Comparison of ENCODE assay signal across 17 cellular contexts in the genomic region with DNA sequence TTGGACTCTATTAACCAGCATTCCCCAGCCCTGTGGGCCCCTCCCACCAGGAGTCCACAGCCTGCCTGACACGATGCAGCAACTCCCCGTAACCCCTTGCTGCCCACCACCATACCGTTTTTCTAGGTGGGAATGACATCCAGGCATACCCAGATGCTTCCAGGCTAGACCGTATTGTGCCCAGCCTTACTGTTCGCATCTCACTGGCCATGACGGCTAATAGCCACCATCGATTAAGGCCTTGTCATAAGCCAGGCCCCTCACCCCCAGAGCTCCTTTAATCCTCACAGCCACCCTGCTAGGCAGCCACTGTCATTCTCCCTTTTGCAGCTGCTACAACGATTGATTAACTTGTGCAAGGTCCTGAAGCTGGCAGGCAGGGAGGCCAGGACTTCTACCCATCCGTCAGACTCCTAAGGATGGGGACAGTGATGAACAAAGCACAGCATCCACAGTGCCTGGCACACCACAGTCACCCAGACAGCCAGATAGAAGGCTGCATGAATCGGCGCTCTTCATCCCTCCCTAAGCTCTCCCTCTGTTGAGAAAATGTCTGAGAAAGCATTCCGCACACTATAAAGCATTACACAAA.
DNase-seq lines count a peak whose midpoint lies in the region; ATAC-seq, FAIRE-seq and TF ChIP-seq lines count a peak whose summit lies in the region.
"Had no signal": no experiment of that assay in that cellular context is flagged by ENCODE, and none has a peak within 500 bp of the region (broad histone marks: within the 10 kb centered on the region; RNA-seq: fewer than 3 reads in every experiment).

No MANE protein-coding gene starts in this region.

- in situ Hi-C loops in HepG2 (cut with HindIII; ENCODE audit: extremely low pct_ligation_motif_present, low pct_unique_long_range_greater_than_20kb) = no loop called here

- H3K79me2 ChIP-seq in HepG2 (ENCODE audit: insufficient read depth, low read length) = no peaks in the 10 kb centered on the region

- TSS peak; percentile 93 for BruUV-seq in HepG2 (replicated peaks; lab: Mats Ljungman, UMichigan)

- no peak for TF ChIP-seq POLR2A in HepG2 (IDR thresholded peaks at IDR 0.05; ENCODE audit: insufficient read depth in 1 of 2, low read depth in 2 of 2, low read length in 2 of 2)
- TF ChIP-seq POLR2A in right lobe of liver (IDR thresholded peaks at IDR 0.05) = no peak

- no peaks in the 10 kb centered on the region for H3K36me3 ChIP-seq in HepG2 (replicated peaks in 1 of 2; ENCODE audit: control insufficient read depth in 1 of 2, insufficient read depth in 2 of 2, low read length in 2 of 2)
- no peaks in the 10 kb centered on the region for H3K36me3 ChIP-seq in right lobe of liver
- H3K36me3 ChIP-seq in iPS-20b (ENCODE audit: insufficient read depth, low read depth, low read length) = no peaks in the 10 kb centered on the region
- H3K36me3 ChIP-seq: gastrocnemius medialis, MG63, Peyer's patch had no signal

- H3K9ac ChIP-seq in HepG2 (ENCODE audit: insufficient read depth, low read depth, low read length) = peak overlapping the region; percentile 79
- peak overlapping the region; percentile 6; the same call in 1 of the 2 replicates for H3K9ac ChIP-seq in iPS-20b (ENCODE audit: low read depth, low read length)

- intact Hi-C loops in HepG2 (cut with micrococcal nuclease; ENCODE audit: unreplicated experiment) = loop anchor here (2.0 kb wide), 1 partner anchor 45 kb away; no protein-coding TSS in a partner anchor
- intact Hi-C loops in right lobe of liver (cut with DNase I) = no loop called here
- intact Hi-C loops in posterior vena cava (cut with DNase I) = no loop called here

- TF ChIP-seq CTCF in HepG2 (CRISPR knock-in tag; IDR thresholded peaks at IDR 0.05) = no peak
- no peak for TF ChIP-seq CTCF in right lobe of liver (IDR thresholded peaks at IDR 0.05)

- peak overlapping the region; percentile 90 for H3K27ac ChIP-seq in HepG2 (ENCODE audit: extremely low read length, insufficient read depth, low read length)
- no peak overlapping the region for H3K27ac ChIP-seq in right lobe of liver
- no peak overlapping the region for H3K27ac ChIP-seq in iPS-20b (ENCODE audit: low read length)
- H3K27ac ChIP-seq: gastrocnemius medialis had no signal

- POLR2A ChIA-PET in HepG2 (lab: Yijun Ruan, JAX) = interaction anchor here (0.7 to 2.9 kb wide), 13 partner anchors 11 to 225 kb away, joined by 3 to 17 read pairs (median 5); partner anchors contain the start of gene SLMAP

- H3K4me3 ChIP-seq in HepG2 (replicated peaks in 1 of 3; ENCODE audit: insufficient read depth in 1 of 3, low read depth in 2 of 3, low read length in 3 of 3) (peak overlapping the region; percentile 39 to 70 (median 41); a peak in 5 of 6 replicates), right lobe of liver (no peak overlapping the region), iPS-20b (ENCODE audit: low read length) (no peak overlapping the region)
- H3K4me3 ChIP-seq: gastrocnemius medialis, MG63, Peyer's patch had no signal

- H3K9me3 ChIP-seq in HepG2 (ENCODE audit: low read length) (no peaks in the 10 kb centered on the region), right lobe of liver (no peaks in the 10 kb centered on the region), iPS-20b (ENCODE audit: insufficient read depth, low read depth, low read length) (no peaks in the 10 kb centered on the region)
- H3K9me3 ChIP-seq: gastrocnemius medialis, MG63, Peyer's patch had no signal

- no peaks in the 10 kb centered on the region; a peak in 1 of 5 replicates for H3K27me3 ChIP-seq in HepG2 (ENCODE audit: control insufficient read depth in 1 of 2, insufficient read depth in 2 of 2, low read length in 2 of 2)
- H3K27me3 ChIP-seq in right lobe of liver = no peaks in the 10 kb centered on the region
- H3K27me3 ChIP-seq in iPS-20b (ENCODE audit: insufficient read depth, low read length) = no peaks in the 10 kb centered on the region
- H3K27me3 ChIP-seq: gastrocnemius medialis, MG63, Peyer's patch had no signal

- CTCF ChIA-PET in HepG2 (lab: Yijun Ruan, JAX; ENCODE audit: low intra/inter-chr PET ratio, low total read pairs) = no interaction called here

- peaks cover 98% of the 10 kb centered on the region for H3K4me1 ChIP-seq in HepG2 (ENCODE audit: insufficient read depth, low read length)
- peaks cover 0 to 4% (median 0%) of the 10 kb centered on the region in 4 donors for H3K4me1 ChIP-seq in right lobe of liver
- H3K4me1 ChIP-seq in iPS-20b (ENCODE audit: insufficient read depth, low read length) = peaks cover 24% of the 10 kb centered on the region

- peak; percentile 45 for ATAC-seq in HepG2
- ATAC-seq in right lobe of liver = no peak
- ATAC-seq: gastrocnemius medialis; HCT116; stimulated activated effector memory CD8-positive, alpha-beta T cell treated with anti-CD3 and anti-CD28 coated beads, Interleukin-12 subunit alpha, Interleukin-12 subunit beta, amount 100 ng/mL, for 72 hours; T-cell had no signal

- H2AFZ ChIP-seq in HepG2 (ENCODE audit: low read length) = peak overlapping the region; percentile 30

- FAIRE-seq in HepG2 (lab: Jason Lieb, UNC) = no peak

- H3K4me2 ChIP-seq in HepG2 (ENCODE audit: low read depth, low read length) = peak overlapping the region; percentile 94

- TF ChIP-seq EP300 in HepG2 (IDR thresholded peaks at IDR 0.05; ENCODE audit: low read depth in 2 of 2, low read length in 2 of 2) (no peak), HepG2 (CRISPR knock-in tag; IDR thresholded peaks at IDR 0.05; ENCODE audit: borderline replicate concordance) (no peak)

- 15% methylated on average over 11 of the region's 12 CpGs for WGBS in HepG2 (ENCODE audit: low lambda C conversion rate)
- WGBS in right lobe of liver (ENCODE audit: insufficient coverage, low coverage, low lambda C conversion rate, missing lambda C conversion rate) = 60% methylated on average over 5 of the region's 12 CpGs

- no peaks in the 10 kb centered on the region for H4K20me1 ChIP-seq in HepG2 (ENCODE audit: insufficient read depth, low read length)

- peak; percentile 24 for DNase-seq in HepG2 (ENCODE audit: low spot score)
- DNase-seq in right lobe of liver = no peak
- DNase-seq in posterior vena cava (ENCODE audit: low spot score) = peak; percentile 42
- no peak for DNase-seq in NCI-H345 treated with DMSO at 0.1 percent for 48 hours (lab: John Stamatoyannopoulos, UW; ENCODE audit: unreplicated experiment)
- no peak for DNase-seq in NCI-H2081 treated with DMSO at 0.1 percent for 48 hours (lab: John Stamatoyannopoulos, UW)
- DNase-seq in activated CD4-positive, CD25-positive, alpha-beta regulatory T cell treated with anti-CD3 and anti-CD28 coated beads, Interleukin-2, amount 50 U/mL, for 72 hours = no peak
- no peak for DNase-seq in NK-92 treated with Interleukin-12 subunit alpha and Interleukin-12 subunit beta, amount 100 ng/mL, for 24 hours (lab: John Stamatoyannopoulos, UW)
- DNase-seq: CD4-positive, CD25-positive, alpha-beta regulatory T cell; gastrocnemius medialis; MG63; NCI-H187 treated with DMSO at 0.1 percent for 48 hours; NCI-H526 treated with DMSO at 0.1 percent for 48 hours; T-cell had no signal

- TF ChIP-seq RAD21 in HepG2 (CRISPR knock-in tag; IDR thresholded peaks at IDR 0.05) = no peak

TF ChIP-seq in HepG2, 621 proteins besides CTCF, POLR2A, EP300 and RAD21 (continues in another document):
- TF ChIP-seq ARID4A (CRISPR knock-in tag; IDR thresholded peaks at IDR 0.05; ENCODE audit: borderline replicate concordance) = peak; percentile 16; the same call in 1 of the 2 replicates
- no peak for TF ChIP-seq ZNF564 (CRISPR knock-in tag; IDR thresholded peaks at IDR 0.05)
- peak; percentile 45; the same call in 1 of the 2 replicates for TF ChIP-seq THAP11 (CRISPR knock-in tag; IDR thresholded peaks at IDR 0.05)
- no peak for TF ChIP-seq MIER2 (CRISPR knock-in tag; IDR thresholded peaks at IDR 0.05)
- no peak for TF ChIP-seq ETV5 (CRISPR knock-in tag; IDR thresholded peaks at IDR 0.05; ENCODE audit: borderline replicate concordance)
- no peak for TF ChIP-seq ZNF605 (CRISPR knock-in tag; IDR thresholded peaks at IDR 0.05)
- 0 out of 2 replicates have a peak, but pooled peaks have one; percentile 3 for TF ChIP-seq KDM3A (CRISPR knock-in tag; IDR thresholded peaks at IDR 0.05; ENCODE audit: low read depth)
- TF ChIP-seq ZNF337 (CRISPR knock-in tag; IDR thresholded peaks at IDR 0.05; ENCODE audit: borderline replicate concordance, low read depth) = 0 out of 2 replicates have a peak, but pooled peaks have one; percentile 63
- no peak for TF ChIP-seq NFIC (IDR thresholded peaks at IDR 0.05; ENCODE audit: low read length)
- peak; percentile 40; the same call in 1 of the 2 replicates for TF ChIP-seq ZSCAN25 (CRISPR knock-in tag; IDR thresholded peaks at IDR 0.05)
- TF ChIP-seq EED (CRISPR knock-in tag; IDR thresholded peaks at IDR 0.05) = no peak
- TF ChIP-seq NRL (CRISPR knock-in tag; IDR thresholded peaks at IDR 0.05; ENCODE audit: borderline replicate concordance) = 0 out of 2 replicates have a peak, but pooled peaks have one; percentile 24
- TF ChIP-seq SMC3 (IDR thresholded peaks at IDR 0.05; ENCODE audit: low read length) = no peak

Comparison
In these comparisons a context has a peak if more than half of its experiments do, and no peak if none do; other contexts are left out.
1. DNase-seq: peak in HepG2 (single experiment) and posterior vena cava (single experiment); none in right lobe of liver (0 of 3), NCI-H345 treated with DMSO at 0.1 percent for 48 hours (single experiment), NCI-H2081 treated with DMSO at 0.1 percent for 48 hours (single experiment), activated CD4-positive, CD25-positive, alpha-beta regulatory T cell treated with anti-CD3 and anti-CD28 coated beads, Interleukin-2, amount 50 U/mL, for 72 hours (single experiment) and NK-92 treated with Interleukin-12 subunit alpha and Interleukin-12 subunit beta, amount 100 ng/mL, for 24 hours (single experiment).
2. H3K4me3 ChIP-seq: peak in HepG2 (3 of 3); none in right lobe of liver (0 of 3) and iPS-20b (single experiment).